ENCODE assay signal across 18 cellular contexts in genomic region chr2:45285791-45286390, GRCh38.
"Had no signal": no experiment of that assay in that cellular context is flagged by ENCODE, and none has a peak within 500 bp of the region (broad histone marks: within the 10 kb centered on the region; RNA-seq: fewer than 3 reads in every experiment).

No MANE protein-coding gene starts in this region.

- DNase-seq: activated naive CD4-positive, alpha-beta T cell; activated T-cell treated with anti-CD3 and anti-CD28 coated beads, Interleukin-2, amount 50 U/mL, for 1 hour; amniotic stem cell; cerebellar nuclear complex; glutamatergic neuron; hippocampal formation; kidney glomerular epithelial cell; left lung; naive B cell; occipital lobe; sigmoid colon; spleen; stimulated activated CD4-positive, alpha-beta T cell treated with anti-CD3 and anti-CD28 coated beads, Interleukin-4, amount 100 ng/mL, for 1 hour; stimulated activated naive CD4-positive, alpha-beta T cell; T-helper 1 cell; testis had no signal

- H3K9me3 ChIP-seq: left lung, sigmoid colon, testis had no signal

- ATAC-seq: activated T-helper 17 cell treated with anti-CD3 and anti-CD28 coated beads, Interleukin-2, amount 50 U/mL, for 72 hours; left lung had no signal

- H3K36me3 ChIP-seq: left lung, sigmoid colon, spleen had no signal

- H3K4me1 ChIP-seq: left lung, sigmoid colon, testis had no signal

- H3K4me3 ChIP-seq: left lung, lung, sigmoid colon, spleen, testis had no signal

- H3K27ac ChIP-seq: left lung, sigmoid colon, spleen, testis had no signal

- H3K27me3 ChIP-seq: sigmoid colon, testis had no signal
